ENCODE assay signal across 20 cellular contexts in the genomic region with DNA sequence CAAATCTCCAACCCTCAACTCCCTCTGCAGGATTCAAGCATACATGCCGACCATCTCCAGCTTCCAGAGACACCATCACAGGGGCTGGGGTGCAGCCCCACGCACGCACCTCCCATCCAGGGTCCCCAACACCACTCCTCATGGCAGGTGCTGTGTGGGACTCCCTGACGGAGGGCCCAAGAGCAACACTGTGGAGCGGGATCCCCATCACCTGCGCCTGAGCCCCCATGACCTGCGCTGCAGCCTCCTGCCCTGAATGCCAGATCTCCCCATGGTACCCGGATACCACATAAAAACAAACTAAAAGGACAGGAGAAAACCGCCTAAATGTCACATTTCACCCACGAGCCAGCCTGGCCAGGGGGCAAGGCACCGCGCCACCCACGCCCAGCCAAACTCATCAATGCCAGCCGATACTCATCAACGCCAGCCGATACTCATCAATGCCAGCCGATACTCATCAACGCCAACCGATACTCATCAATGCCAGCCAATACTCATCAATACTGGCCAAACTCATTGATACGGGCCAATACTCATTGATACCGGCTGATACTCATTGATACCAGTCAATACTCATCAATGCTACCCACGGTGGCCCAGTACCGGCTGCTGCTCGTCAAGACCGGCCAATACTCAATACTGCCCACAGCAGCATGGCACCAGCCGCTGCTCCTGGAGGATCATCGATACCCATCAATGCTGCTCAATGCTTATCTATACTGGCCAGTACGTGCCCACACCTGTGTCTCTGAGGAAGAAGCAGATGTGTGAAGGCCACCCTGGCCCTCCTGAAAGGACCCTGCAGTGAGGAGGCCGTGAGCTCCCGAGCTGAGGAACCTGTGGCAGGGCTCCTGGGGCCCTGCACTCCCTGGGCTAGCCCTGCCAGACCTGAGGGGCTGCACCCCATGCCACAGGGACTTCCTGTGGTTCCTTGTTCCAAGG. TPM values are rescaled to one million over a fixed set of nuclear protein-coding genes. Genes with fewer than 3 reads are reported as not detected.
DNase-seq lines count a peak whose midpoint lies in the region; ATAC-seq and TF ChIP-seq lines count a peak whose summit lies in the region.
"Had no signal": no experiment of that assay in that cellular context is flagged by ENCODE, and none has a peak within 500 bp of the region (broad histone marks: within the 10 kb centered on the region; RNA-seq: fewer than 3 reads in every experiment).

No MANE protein-coding gene starts in this region.

- H3K4me3 ChIP-seq in upper lobe of right lung = no peak overlapping the region
- H3K4me3 ChIP-seq: HAP-1, lung, MG63, uterus had no signal

- peaks cover 28% of the 10 kb centered on the region for H3K36me3 ChIP-seq in upper lobe of right lung
- H3K36me3 ChIP-seq: uterus had no signal

- H3K4me1 Mint-ChIP-seq in activated T-helper 1 cell treated with anti-CD3 and anti-CD28 coated beads, Interleukin-12 subunit alpha, Interleukin-12 subunit beta, Interleukin-2, Interleukin-4 antibody, amounts not matched to agents 30 ng/mL and 10 ng/mL and 1 ng/mL, durations not matched to agents 14 hours and 24 hours and 36 hours (ENCODE audit: low read depth) = peaks cover 31% of the 10 kb centered on the region
- H3K4me1 Mint-ChIP-seq in memory B cell (peaks cover 38% of the 10 kb centered on the region), T-cell (peaks cover 53 to 64% (median 56%) of the 10 kb centered on the region in 3 donors)

- ATAC-seq in Right ventricle myocardium inferior (no peak), left ventricle myocardium superior (no peak), memory B cell (ENCODE audit: low read depth) (no peak), upper lobe of right lung (no peak), GM21825 (IDR thresholded peaks at IDR 0.05; ENCODE audit: unreplicated experiment) (no peak), T-cell (replicated peaks in 1 of 4) (no peak)
- ATAC-seq: pancreas had no signal

- no peak overlapping the region for H3K27ac ChIP-seq in upper lobe of right lung
- H3K27ac ChIP-seq: uterus had no signal

- no peaks in the 10 kb centered on the region for H3K27me3 Mint-ChIP-seq in activated T-helper 1 cell treated with anti-CD3 and anti-CD28 coated beads, Interleukin-12 subunit alpha, Interleukin-12 subunit beta, Interleukin-2, Interleukin-4 antibody, amounts not matched to agents 30 ng/mL and 10 ng/mL and 1 ng/mL, durations not matched to agents 14 hours and 24 hours and 36 hours (ENCODE audit: insufficient read depth)
- H3K27me3 Mint-ChIP-seq in memory B cell (no peaks in the 10 kb centered on the region), T-cell (no peaks in the 10 kb centered on the region)

- POLR2A ChIA-PET in T-cell (lab: Charles Lee) = no interaction called here

- no peaks in the 10 kb centered on the region for H3K27me3 ChIP-seq in upper lobe of right lung
- H3K27me3 ChIP-seq: MG63, pancreas, uterus had no signal

- no peaks in the 10 kb centered on the region for H3K9me3 Mint-ChIP-seq in activated T-helper 1 cell treated with anti-CD3 and anti-CD28 coated beads, Interleukin-12 subunit alpha, Interleukin-12 subunit beta, Interleukin-2, Interleukin-4 antibody, amounts not matched to agents 30 ng/mL and 10 ng/mL and 1 ng/mL, durations not matched to agents 14 hours and 24 hours and 36 hours
- H3K9me3 Mint-ChIP-seq in memory B cell (no peaks in the 10 kb centered on the region), T-cell (no peaks in the 10 kb centered on the region)

- DNase-seq in Right ventricle myocardium inferior (ENCODE audit: missing footprints) (peak; percentile 64), left ventricle myocardium superior (no peak), memory B cell (ENCODE audit: low spot score in 2 of 2) (no peak), upper lobe of right lung (peak; percentile 32), NCI-H2081 (lab: John Stamatoyannopoulos, UW) (no peak), T-cell (no peak)
- DNase-seq in activated T-helper 1 cell treated with anti-CD3 and anti-CD28 coated beads, Interleukin-12 subunit alpha, Interleukin-12 subunit beta, Interleukin-2, Interleukin-4 antibody, amounts not matched to agents 30 ng/mL and 10 ng/mL and 1 ng/mL, durations not matched to agents 14 hours and 24 hours and 36 hours (ENCODE audit: low spot score) = no peak
- DNase-seq: activated naive CD4-positive, alpha-beta T cell treated with anti-CD3 and anti-CD28 coated beads, Interleukin-2, amount 50 U/mL, for 16 hours; AML-193; cerebellar nuclear complex; erythroblast; hypothalamus; MG63; NCI-H2171 treated with DMSO at 0.1 percent for 48 hours; SW 1271 had no signal

- TF ChIP-seq CTCF in upper lobe of right lung (IDR thresholded peaks at IDR 0.05) = no peak

- CTCF ChIA-PET in T-cell (lab: Charles Lee) = no interaction called here

- H3K27ac Mint-ChIP-seq in activated T-helper 1 cell treated with anti-CD3 and anti-CD28 coated beads, Interleukin-12 subunit alpha, Interleukin-12 subunit beta, Interleukin-2, Interleukin-4 antibody, amounts not matched to agents 30 ng/mL and 10 ng/mL and 1 ng/mL, durations not matched to agents 14 hours and 24 hours and 36 hours = peak overlapping the region; percentile 19
- H3K27ac Mint-ChIP-seq in memory B cell (peak overlapping the region; percentile 25), T-cell (peak overlapping the region in 1 of 2 donors; percentile 52)

- intact Hi-C loops in Right ventricle myocardium inferior (cut with DNase I) (no loop called here), left ventricle myocardium superior (cut with micrococcal nuclease) (no loop called here), upper lobe of right lung (cut with DNase I) (loop anchor here (10.0 kb wide), 1 partner anchor 78 kb away; no protein-coding TSS in a partner anchor)
- intact Hi-C loops in activated T-helper 1 cell treated with anti-CD3 and anti-CD28 coated beads, Interleukin-12 subunit alpha, Interleukin-12 subunit beta, Interleukin-2, Interleukin-4 antibody, amounts not matched to agents 30 ng/mL and 10 ng/mL and 1 ng/mL, durations not matched to agents 14 hours and 24 hours and 36 hours (cut with micrococcal nuclease) = no loop called here

- H3K9me3 ChIP-seq in upper lobe of right lung = no peaks in the 10 kb centered on the region
- H3K9me3 ChIP-seq: HAP-1, MG63, pancreas, uterus had no signal

- H3K36me3 Mint-ChIP-seq in activated T-helper 1 cell treated with anti-CD3 and anti-CD28 coated beads, Interleukin-12 subunit alpha, Interleukin-12 subunit beta, Interleukin-2, Interleukin-4 antibody, amounts not matched to agents 30 ng/mL and 10 ng/mL and 1 ng/mL, durations not matched to agents 14 hours and 24 hours and 36 hours (ENCODE audit: low read depth) = peaks cover 12% of the 10 kb centered on the region
- H3K36me3 Mint-ChIP-seq in memory B cell (peaks cover 5% of the 10 kb centered on the region), T-cell (peaks cover 3% of the 10 kb centered on the region)

- H3K4me1 ChIP-seq in upper lobe of right lung = peaks cover 45% of the 10 kb centered on the region

- H3K4me3 Mint-ChIP-seq in activated T-helper 1 cell treated with anti-CD3 and anti-CD28 coated beads, Interleukin-12 subunit alpha, Interleukin-12 subunit beta, Interleukin-2, Interleukin-4 antibody, amounts not matched to agents 30 ng/mL and 10 ng/mL and 1 ng/mL, durations not matched to agents 14 hours and 24 hours and 36 hours = no peak overlapping the region
- no peak overlapping the region for H3K4me3 Mint-ChIP-seq in memory B cell
- H3K4me3 Mint-ChIP-seq in T-cell = peak overlapping the region in 1 of 3 donors; percentile 36

RNA-seq across cellular contexts. Expression of a gene that starts 6.2 kb away (rescaled TPM):
- total RNA-seq in Right ventricle myocardium inferior (121 TPM), left ventricle myocardium superior (133 TPM), upper lobe of right lung (169 TPM), T-cell (100 to 1,000 TPM; 185 to 232 (median 207) TPM)
- 203 and 206 TPM in 2 replicates for total RNA-seq in activated T-helper 1 cell treated with anti-CD3 and anti-CD28 coated beads, Interleukin-12 subunit alpha, Interleukin-12 subunit beta, Interleukin-2, Interleukin-4 antibody, amounts not matched to agents 30 ng/mL and 10 ng/mL and 1 ng/mL, durations not matched to agents 14 hours and 24 hours and 36 hours

RNA-seq across cellular contexts. Expression of a gene that starts 46.9 kb away (rescaled TPM):
- total RNA-seq in Right ventricle myocardium inferior = 50.4 TPM
- 49.6 TPM for total RNA-seq in left ventricle myocardium superior
- total RNA-seq in activated T-helper 1 cell treated with anti-CD3 and anti-CD28 coated beads, Interleukin-12 subunit alpha, Interleukin-12 subunit beta, Interleukin-2, Interleukin-4 antibody, amounts not matched to agents 30 ng/mL and 10 ng/mL and 1 ng/mL, durations not matched to agents 14 hours and 24 hours and 36 hours = 67.1 and 68.1 TPM in 2 replicates
- 63.2 TPM for total RNA-seq in upper lobe of right lung
- total RNA-seq in T-cell = 100 to 1,000 TPM in 2 of 5 donors, 10 to 100 TPM in 3; 62.3 to 114 (median 87.2) TPM

Comparison
In these comparisons a context has a peak if more than half of its experiments do, and no peak if none do; other contexts are left out.
1. DNase-seq: peak in Right ventricle myocardium inferior (single experiment) and upper lobe of right lung (single experiment); none in left ventricle myocardium superior (single experiment), activated T-helper 1 cell treated with anti-CD3 and anti-CD28 coated beads, Interleukin-12 subunit alpha, Interleukin-12 subunit beta, Interleukin-2, Interleukin-4 antibody, amounts not matched to agents 30 ng/mL and 10 ng/mL and 1 ng/mL, durations not matched to agents 14 hours and 24 hours and 36 hours (single experiment), memory B cell (0 of 2), NCI-H2081 (0 of 2) and T-cell (0 of 34).